1 cellular context compared by ENCODE assay signal in the genomic region with DNA sequence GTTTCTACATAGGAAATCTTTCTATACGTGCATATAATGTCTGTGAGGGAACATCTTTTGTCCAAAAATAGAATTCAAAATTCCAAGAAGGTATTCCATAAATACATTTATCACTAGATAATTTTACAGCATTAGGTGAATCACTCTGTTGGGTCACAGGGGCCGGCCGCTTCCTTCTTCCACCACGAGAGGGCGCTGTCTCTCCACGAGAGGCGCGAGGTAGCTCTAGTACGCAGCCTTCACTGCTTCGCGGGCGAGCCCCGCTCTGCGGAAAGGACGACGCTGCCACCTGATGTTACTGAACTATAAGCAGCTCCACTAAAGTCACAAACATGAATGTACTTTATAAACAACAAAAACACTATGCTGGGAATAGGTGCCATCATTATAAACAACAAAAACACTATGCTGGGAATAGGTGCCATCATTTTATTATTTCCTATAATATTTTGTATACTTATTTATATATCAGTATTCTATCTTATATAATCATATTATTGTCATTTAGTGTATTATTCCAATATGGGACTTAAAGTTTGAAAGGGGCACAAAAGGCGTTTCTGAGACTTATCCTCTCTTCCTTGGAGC.
TF ChIP-seq lines count a peak whose summit lies in the region.

No MANE protein-coding gene starts in this region.

TF ChIP-seq in SK-N-SH, 30 proteins besides CTCF, POLR2A, EP300 and RAD21 (continued from another document):
- TF ChIP-seq POLR2AphosphoS5 (IDR thresholded peaks at IDR 0.05; ENCODE audit: low read depth, low read length), result no peak
- peak; percentile 99 for TF ChIP-seq SMC3 (IDR thresholded peaks at IDR 0.05; ENCODE audit: low read depth, low read length)
